In the genomic region with DNA sequence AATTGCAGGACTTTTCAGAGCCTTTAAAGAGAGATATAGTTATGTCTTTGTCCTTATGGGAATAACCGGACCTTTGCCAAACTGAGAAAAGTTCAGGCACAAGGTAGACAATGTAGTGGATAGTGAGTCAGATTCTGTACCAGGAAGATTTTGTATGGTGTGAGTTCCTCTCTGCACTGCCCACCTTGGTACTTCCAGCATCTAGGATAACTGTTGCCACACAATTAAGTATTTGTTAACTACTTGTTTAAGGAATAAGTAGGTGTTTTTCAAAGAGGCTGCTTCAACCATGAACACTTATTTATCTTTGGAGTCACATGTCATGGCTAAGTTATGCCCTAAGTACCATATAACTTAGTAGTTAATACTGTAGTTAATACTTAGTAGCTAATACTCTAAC, we compare ENCODE assay signal across 25 cellular contexts.
"Had no signal": no experiment of that assay in that cellular context is flagged by ENCODE, and none has a peak within 500 bp of the region (broad histone marks: within the 10 kb centered on the region; RNA-seq: fewer than 3 reads in every experiment).

No MANE protein-coding gene starts in this region.

- H2AFZ ChIP-seq: hepatocyte had no signal

- H3K36me3 Mint-ChIP-seq: immature natural killer cell; mesothelial cell of epicardium; naive thymus-derived CD8-positive, alpha-beta T cell had no signal

- H3K4me1 Mint-ChIP-seq: immature natural killer cell; naive B cell; naive thymus-derived CD8-positive, alpha-beta T cell had no signal

- H3K4me1 ChIP-seq: foreskin keratinocyte had no signal

- DNase-seq: dermis blood vessel endothelial cell; dorsolateral prefrontal cortex; effector CD4-positive, alpha-beta T cell; effector memory CD4-positive, alpha-beta T cell; foreskin keratinocyte; heart left ventricle; hypothalamus; immature natural killer cell; islet precursor cell; kidney; kidney glomerular epithelial cell; left colon; left ventricle myocardium superior; lower lobe of right lung; mesenchymal stem cell; mucosa of descending colon; naive B cell; naive thymus-derived CD8-positive, alpha-beta T cell had no signal

- H3K4me3 Mint-ChIP-seq: immature natural killer cell; mesothelial cell of epicardium; naive B cell; naive thymus-derived CD8-positive, alpha-beta T cell had no signal

- H3K4me2 ChIP-seq: hepatocyte had no signal

- H3K36me3 ChIP-seq: esophagus muscularis mucosa, gastroesophageal sphincter, heart left ventricle, lower lobe of right lung had no signal

- FAIRE-seq: endothelial cell of umbilical vein, frontal cortex, kidney had no signal

- H3K9me3 ChIP-seq: esophagus muscularis mucosa, gastroesophageal sphincter, heart left ventricle, lower lobe of right lung, mucosa of descending colon had no signal

- H3K4me3 ChIP-seq: coronary artery, dorsolateral prefrontal cortex, esophagus muscularis mucosa, gastroesophageal sphincter, heart left ventricle, hepatocyte, lower lobe of right lung, mucosa of descending colon had no signal

- H3K27me3 ChIP-seq: esophagus muscularis mucosa, foreskin keratinocyte, gastroesophageal sphincter, heart left ventricle, hepatocyte had no signal

- H3K27ac Mint-ChIP-seq: immature natural killer cell; mesothelial cell of epicardium; naive B cell; naive thymus-derived CD8-positive, alpha-beta T cell had no signal

- H3K9me3 Mint-ChIP-seq: immature natural killer cell, mesothelial cell of epicardium had no signal

- H3K79me2 ChIP-seq: hepatocyte had no signal

- H3K27ac ChIP-seq: coronary artery, dorsolateral prefrontal cortex, esophagus muscularis mucosa, foreskin keratinocyte, gastroesophageal sphincter, heart left ventricle, hepatocyte, lower lobe of right lung had no signal
